In genomic region chr11:72589802-72590761, GRCh38 we compare ENCODE assay signal across 8 cellular contexts.
DNase-seq lines count a peak whose midpoint lies in the region; ATAC-seq, FAIRE-seq and TF ChIP-seq lines count a peak whose summit lies in the region.

No MANE protein-coding gene starts in this region.

- H3K9me3 ChIP-seq in kidney (ENCODE audit: control insufficient read depth in 1 of 2, low read length in 2 of 2) = no peaks in the 10 kb centered on the region

- in situ Hi-C loops in astrocyte of the cerebellum (cut with HindIII; ENCODE audit: low sequenced_read_pairs) = no loop called here

- ATAC-seq in HG03457 (IDR thresholded peaks at IDR 0.05; ENCODE audit: unreplicated experiment) (no peak), HG03520 (IDR thresholded peaks at IDR 0.05; ENCODE audit: unreplicated experiment) (no peak)

- peaks cover 0 to 9% of the 10 kb centered on the region in 2 donors for H3K4me1 ChIP-seq in kidney (ENCODE audit: control insufficient read depth in 1 of 2, insufficient read depth in 1 of 2, low read depth in 1 of 2, low read length in 2 of 2)

- H3K27ac ChIP-seq in kidney (ENCODE audit: low read depth in 2 of 2, low read length in 2 of 2) = no peak overlapping the region

- DNase-seq in GM12892 (ENCODE audit: insufficient read length) (peak; percentile 45), RPMI8226 (peak; percentile 56), astrocyte of the cerebellum (ENCODE audit: low read depth) (no peak), kidney (peak; percentile 77), NCI-H1436 (lab: John Stamatoyannopoulos, UW) (no peak)
- peak; percentile 19 for DNase-seq in stimulated activated CD8-positive, alpha-beta memory T cell treated with anti-CD3 and anti-CD28 coated beads, Interleukin-15, amount 100 ng/mL, for 1 hour (ENCODE audit: low read depth)

- intact Hi-C loops in kidney (cut with DNase I) = loop anchor here (5.0 kb wide), 1 partner anchor 52 kb away; no protein-coding TSS in a partner anchor

- TF ChIP-seq CTCF in astrocyte of the cerebellum (IDR thresholded peaks at IDR 0.05; ENCODE audit: low read depth, low read length, missing control alignments) (peak; percentile 41), kidney (IDR thresholded peaks at IDR 0.05; ENCODE audit: borderline replicate concordance, extremely low read depth, insufficient read depth) (peak; percentile 41)

- TF ChIP-seq POLR2A in GM12892 (IDR thresholded peaks at IDR 0.05; ENCODE audit: low read depth, low read length) = no peak

- no peaks in the 10 kb centered on the region for H3K36me3 ChIP-seq in kidney (ENCODE audit: control insufficient read depth in 1 of 2, insufficient read depth in 2 of 2, low read length in 2 of 2)

- H3K4me3 ChIP-seq in astrocyte of the cerebellum (ENCODE audit: low read depth, low read length) = no peak overlapping the region
- H3K4me3 ChIP-seq in kidney (ENCODE audit: low read length in 2 of 2) = no peak overlapping the region

- FAIRE-seq in GM12892 (lab: Jason Lieb, UNC) = no peak
- FAIRE-seq in kidney (lab: Jason Lieb, UNC) = no peak

- H3K9ac ChIP-seq in kidney (ENCODE audit: low read length in 2 of 2) = no peak overlapping the region

Comparison
In these comparisons a context has a peak if more than half of its experiments do, and no peak if none do; other contexts are left out.
1. DNase-seq: peak in GM12892 (single experiment), RPMI8226 (single experiment), kidney (single experiment) and stimulated activated CD8-positive, alpha-beta memory T cell treated with anti-CD3 and anti-CD28 coated beads, Interleukin-15, amount 100 ng/mL, for 1 hour (single experiment); none in astrocyte of the cerebellum (single experiment) and NCI-H1436 (single experiment).